ENCODE assay signal across 28 cellular contexts in the genomic region with DNA sequence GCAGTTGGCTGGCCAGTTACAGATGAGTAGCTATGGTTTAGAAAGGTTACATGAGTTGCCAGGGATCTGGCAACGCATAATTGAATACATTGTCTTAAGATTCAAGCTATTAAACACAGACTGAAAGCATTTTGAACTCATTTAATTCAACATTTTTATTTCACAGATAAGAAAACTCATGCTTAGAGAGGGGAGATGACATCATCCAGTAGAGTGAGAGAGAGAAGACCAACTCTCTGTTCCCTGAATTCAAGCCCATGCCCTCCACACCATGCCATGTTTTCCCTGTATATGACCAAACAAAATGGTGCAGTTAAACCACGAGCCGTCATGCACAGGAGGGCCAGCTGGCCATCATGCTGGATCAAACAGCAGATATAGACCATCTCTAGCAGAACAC. TPM values are rescaled to one million over a fixed set of nuclear protein-coding genes. Genes with fewer than 3 reads are reported as not detected.
"Had no signal": no experiment of that assay in that cellular context is flagged by ENCODE, and none has a peak within 500 bp of the region (broad histone marks: within the 10 kb centered on the region; RNA-seq: fewer than 3 reads in every experiment).

No MANE protein-coding gene starts in this region.

- H3K27me3 ChIP-seq: neural progenitor cell, ovary, spleen, stomach, thyroid gland, tibial nerve, upper lobe of left lung, vagina had no signal

- H3K4me1 ChIP-seq: neural progenitor cell, parathyroid adenoma, psoas muscle, spleen, stomach, thyroid gland, upper lobe of left lung, vagina had no signal

- H3K4me2 ChIP-seq: neural progenitor cell, smooth muscle cell had no signal

- H3K27ac ChIP-seq: neural progenitor cell, ovary, parathyroid adenoma, psoas muscle, skin epidermis, spleen, stomach, thoracic aorta, thyroid gland, tibial nerve, upper lobe of left lung, vagina had no signal

- ATAC-seq: naive thymus-derived CD8-positive, alpha-beta T cell; natural killer cell treated with Interleukin-12 subunit alpha and Interleukin-12 subunit beta and Interleukin-15 and Interleukin-18, amount 100 ng/mL, for 72 hours; psoas muscle; right cardiac atrium; sciatic nerve; stimulated activated effector memory CD8-positive, alpha-beta T cell treated with anti-CD3 and anti-CD28 coated beads, Interleukin-12 subunit alpha, Interleukin-12 subunit beta, amount 100 ng/mL, for 72 hours; stimulated activated naive B cell treated with anti-CD40 and anti-IgM and Interleukin-4, amounts not matched to agents 10 μg/mL and 1 μg/mL and 100 μg/mL, for 72 hours had no signal

- DNase-seq: naive B cell; naive thymus-derived CD8-positive, alpha-beta T cell; occipital lobe; ovary; posterior cingulate gyrus; psoas muscle; retina; right cardiac atrium; spleen; stimulated activated CD4-positive, alpha-beta T cell treated with anti-CD3 and anti-CD28 coated beads, Interleukin-12 subunit alpha, Interleukin-12 subunit beta, amount 100 ng/mL, for 4 hours; stimulated activated CD4-positive, alpha-beta T cell treated with anti-CD3 and anti-CD28 coated beads, Interleukin-1b, Interleukin-23, amount 100 ng/mL, for 48 hours; stimulated activated CD4-positive, alpha-beta T cell treated with anti-CD3 and anti-CD28 coated beads, Interleukin-4, amount 100 ng/mL, for 1 hour; stimulated activated naive B cell treated with anti-CD40 and anti-IgM and Interleukin-4, amounts not matched to agents 10 μg/mL and 1 μg/mL and 100 μg/mL, for 72 hours; stimulated activated naive CD4-positive, alpha-beta T cell treated with Interleukin-2 at 50 U/mL for 16 hours; stomach; thyroid gland; trophoblast cell; upper lobe of left lung had no signal

- H3K9ac ChIP-seq: neural progenitor cell, parathyroid adenoma had no signal

- H3K36me3 ChIP-seq: neural progenitor cell, ovary, spleen, stomach, thoracic aorta, thyroid gland, upper lobe of left lung, vagina had no signal

- H3K4me3 ChIP-seq: neural progenitor cell, ovary, psoas muscle, skin epidermis, smooth muscle cell, spleen, stomach, thoracic aorta, thyroid gland, tibial nerve, upper lobe of left lung, vagina had no signal

- H2AFZ ChIP-seq: neural progenitor cell, parathyroid adenoma had no signal

- H3K79me2 ChIP-seq: parathyroid adenoma had no signal

- H3K9me3 ChIP-seq: ovary, psoas muscle, spleen, stomach, thoracic aorta, thyroid gland, tibial nerve, upper lobe of left lung, vagina had no signal

RNA-seq across cellular contexts. Expression of a gene that starts 22.6 kb away (rescaled TPM):
- total RNA-seq: naive thymus-derived CD8-positive, alpha-beta T cell had no signal
- polyA plus RNA-seq: naive thymus-derived CD8-positive, alpha-beta T cell had no signal
